In the genomic region with DNA sequence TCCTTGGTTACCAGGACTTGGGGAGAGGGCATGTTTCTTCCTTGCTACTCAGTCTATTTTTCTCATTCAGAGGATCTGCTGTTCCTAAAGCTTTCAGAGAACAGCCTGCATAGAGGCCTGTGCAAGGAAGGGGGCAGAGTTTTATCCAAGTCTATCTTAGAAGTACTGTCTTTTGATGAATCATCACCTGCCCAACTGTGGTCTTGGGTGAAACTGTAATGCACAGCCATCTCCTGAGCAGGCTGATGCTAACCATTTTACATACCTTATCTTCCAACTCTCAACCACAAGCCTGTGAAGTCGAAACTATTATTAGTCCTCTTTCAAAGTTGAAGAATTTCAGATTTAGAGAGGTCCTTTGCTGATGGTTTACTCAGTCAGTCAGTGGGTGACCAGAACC, we compare ENCODE assay signal across 12 cellular contexts.
DNase-seq lines count a peak whose midpoint lies in the region; ATAC-seq and TF ChIP-seq lines count a peak whose summit lies in the region.
"Had no signal": no experiment of that assay in that cellular context is flagged by ENCODE, and none has a peak within 500 bp of the region (broad histone marks: within the 10 kb centered on the region; RNA-seq: fewer than 3 reads in every experiment).

No MANE protein-coding gene starts in this region.

- ATAC-seq in GM18517 (IDR thresholded peaks at IDR 0.05; ENCODE audit: unreplicated experiment) (peak; percentile 99), GM21390 (IDR thresholded peaks at IDR 0.05; ENCODE audit: unreplicated experiment) (peak; percentile 98), HG03135 (IDR thresholded peaks at IDR 0.05; ENCODE audit: unreplicated experiment) (peak; percentile 97)
- ATAC-seq: right lobe of liver had no signal

- no peaks in the 10 kb centered on the region for H3K9me3 ChIP-seq in breast epithelium
- H3K9me3 ChIP-seq: right lobe of liver had no signal

- CTCF ChIA-PET in HEK293T (lab: Yijun Ruan, JAX): interaction anchor here (0.9 kb wide), 1 partner anchor 24 kb away, joined by 3 read pairs; no protein-coding TSS in a partner anchor

- no peak for TF ChIP-seq POLR2A in breast epithelium (IDR thresholded peaks at IDR 0.05)

- no peak overlapping the region for H3K4me3 ChIP-seq in breast epithelium
- H3K4me3 ChIP-seq: right lobe of liver had no signal

- TF ChIP-seq CTCF in breast epithelium (IDR thresholded peaks at IDR 0.05): no peak

- no peaks in the 10 kb centered on the region for H3K36me3 ChIP-seq in breast epithelium
- H3K36me3 ChIP-seq: right lobe of liver had no signal

- intact Hi-C loops in breast epithelium (cut with DNase I; ENCODE audit: low total_unique reads): no loop called here

- peak; percentile 81 for DNase-seq in amniotic epithelial cell (ENCODE audit: low read depth)
- DNase-seq in iPS-NIHi11 (ENCODE audit: low spot score): no peak
- DNase-seq in iPS-NIHi7 (ENCODE audit: extremely low spot score): no peak
- no peak for DNase-seq in HEK293T (ENCODE audit: extremely low spot score)
- DNase-seq in breast epithelium (ENCODE audit: low spot score in 2 of 2): no peak
- DNase-seq: EL; kidney glomerular epithelial cell; right lobe of liver; stimulated activated naive B cell treated with anti-CD40 and anti-IgM and Interleukin-4, amounts not matched to agents 10 μg/mL and 1 μg/mL and 100 μg/mL, for 72 hours had no signal

- no peak overlapping the region for H3K27ac ChIP-seq in breast epithelium
- H3K27ac ChIP-seq: right lobe of liver had no signal

- H3K4me1 ChIP-seq in breast epithelium: no peaks in the 10 kb centered on the region

- H3K27me3 ChIP-seq in breast epithelium: no peaks in the 10 kb centered on the region
- H3K27me3 ChIP-seq: right lobe of liver had no signal

- POLR2A ChIA-PET in HEK293T (lab: Yijun Ruan, JAX): no interaction called here

TF ChIP-seq in HEK293T, 16 proteins besides CTCF, POLR2A, EP300 and RAD21:
- TF ChIP-seq LEF1 (IDR thresholded peaks at IDR 0.05; ENCODE audit: borderline replicate concordance) (no peak), NFRKB (IDR thresholded peaks at IDR 0.05) (no peak), BHLHE40 (IDR thresholded peaks at IDR 0.05; ENCODE audit: borderline replicate concordance) (no peak), CTBP1 (IDR thresholded peaks at IDR 0.05; ENCODE audit: borderline replicate concordance) (no peak), TARDBP (IDR thresholded peaks at IDR 0.05) (no peak), FOXK2 (IDR thresholded peaks at IDR 0.05) (no peak)
